ENCODE assay signal across 11 cellular contexts in the genomic region with DNA sequence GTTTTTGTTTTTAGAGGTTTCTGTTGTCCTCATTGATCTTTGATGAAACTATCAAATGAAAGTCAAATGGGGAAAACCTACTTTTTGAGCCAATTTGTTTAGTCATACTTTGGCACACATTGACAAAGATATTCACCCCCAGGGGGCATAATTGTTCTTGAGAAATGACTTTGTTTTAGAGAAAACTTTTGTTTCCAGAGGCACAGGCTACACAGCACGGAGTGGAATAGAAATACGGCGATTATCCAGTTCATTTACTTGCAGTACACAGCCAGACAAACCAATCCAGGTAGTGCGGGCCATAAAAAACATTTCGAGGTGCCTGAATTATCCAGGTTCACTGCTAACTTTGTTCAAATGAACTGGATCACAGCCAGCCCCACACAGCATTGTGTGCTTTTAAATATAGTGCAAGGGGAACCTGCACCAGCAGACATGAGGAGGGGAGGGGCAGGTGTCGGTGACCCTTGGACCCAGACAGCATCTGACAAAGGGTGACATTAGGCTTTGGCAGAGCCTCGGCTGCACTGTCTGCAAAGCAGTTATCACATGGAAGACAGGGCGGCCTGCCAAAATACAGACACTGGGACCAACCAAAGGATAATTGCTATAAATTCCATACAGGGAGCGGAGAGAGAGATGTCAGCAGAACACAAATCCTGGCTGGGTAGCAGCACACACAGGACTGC.
A peak's percentile ranks its signal among the peaks of the same experiment; 100 is the strongest.
DNase-seq lines count a peak whose midpoint lies in the region; ATAC-seq and TF ChIP-seq lines count a peak whose summit lies in the region.
"Had no signal": no experiment of that assay in that cellular context is flagged by ENCODE, and none has a peak within 500 bp of the region (broad histone marks: within the 10 kb centered on the region; RNA-seq: fewer than 3 reads in every experiment).

No MANE protein-coding gene starts in this region.

- no peak overlapping the region for H2AFZ ChIP-seq in OCI-LY3 (ENCODE audit: low read depth, low read length)

- H3K27ac ChIP-seq in A673 (ENCODE audit: low read depth, low read length, poor library complexity, severe bottlenecking), result no peak overlapping the region
- H3K27ac ChIP-seq in OCI-LY3 (ENCODE audit: low read length), result no peak overlapping the region

- H3K27me3 ChIP-seq in A673 (replicated peaks; ENCODE audit: insufficient read depth, low read depth, low read length, poor library complexity), result no peaks in the 10 kb centered on the region
- H3K27me3 ChIP-seq in OCI-LY3 (ENCODE audit: low read depth, low read length), result no peaks in the 10 kb centered on the region

- no peak overlapping the region for H3K9ac ChIP-seq in OCI-LY3 (ENCODE audit: low read length)

- H3K79me2 ChIP-seq in OCI-LY3 (ENCODE audit: low read length), result no peaks in the 10 kb centered on the region

- no peaks in the 10 kb centered on the region for H4K20me1 ChIP-seq in OCI-LY3 (ENCODE audit: insufficient read depth, low read length)

- ATAC-seq in HG02938 (IDR thresholded peaks at IDR 0.05; ENCODE audit: unreplicated experiment), result peak; percentile 46
- no peak for ATAC-seq in HG03520 (IDR thresholded peaks at IDR 0.05; ENCODE audit: unreplicated experiment)
- ATAC-seq: WTC11 had no signal

- H3K4me1 ChIP-seq in A673 (ENCODE audit: insufficient read depth, low read length, poor library complexity, severe bottlenecking), result no peaks in the 10 kb centered on the region
- peaks cover 49% of the 10 kb centered on the region for H3K4me1 ChIP-seq in OCI-LY3 (ENCODE audit: low read length)

- no peaks in the 10 kb centered on the region for H3K36me3 ChIP-seq in A673 (ENCODE audit: insufficient read depth, low read length, poor library complexity, severe bottlenecking)
- no peaks in the 10 kb centered on the region for H3K36me3 ChIP-seq in OCI-LY3 (replicated peaks; ENCODE audit: low read depth, low read length)

- no TSS peak for BruUV-seq in A673 (replicated peaks; lab: Mats Ljungman, UMichigan)

- CTCF ChIA-PET in A673 (lab: Charles Lee), result no interaction called here

- peak; percentile 21 for DNase-seq in A673 (ENCODE audit: low spot score)
- DNase-seq in glomerular endothelial cell (ENCODE audit: extremely low read depth, low read depth, low spot score), result peak; percentile 5
- no peak for DNase-seq in NCI-H128 (lab: John Stamatoyannopoulos, UW; ENCODE audit: unreplicated experiment)
- no peak for DNase-seq in stimulated activated naive CD4-positive, alpha-beta T cell treated with Interleukin-2 at 50 U/mL for 16 hours (lab: John Stamatoyannopoulos, UW)
- DNase-seq in superior temporal gyrus (ENCODE audit: extremely low spot score), result no peak
- DNase-seq: NCI-H510A; stimulated activated CD4-positive, alpha-beta T cell treated with anti-CD3 and anti-CD28 coated beads, Interleukin-12 subunit alpha, Interleukin-12 subunit beta, amount 100 ng/mL, for 4 hours had no signal

- H3K9me3 ChIP-seq in A673 (ENCODE audit: low read depth, low read length, poor library complexity, severe bottlenecking) (no peaks in the 10 kb centered on the region), OCI-LY3 (ENCODE audit: insufficient read depth, low read length) (no peaks in the 10 kb centered on the region)

- H3K4me3 ChIP-seq in A673 (ENCODE audit: low read depth, low read length, poor library complexity, severe bottlenecking) (no peak overlapping the region), OCI-LY3 (ENCODE audit: low read length) (0 out of 2 replicates have a peak overlapping the region, but pooled peaks have one; percentile 9)

- no peak; the same call in 1 of the 2 replicates for TF ChIP-seq CTCF in A673 (conservative IDR thresholded peaks at IDR 0.05; ENCODE audit: low read depth, low read length)
- TF ChIP-seq CTCF in OCI-LY3 (IDR thresholded peaks at IDR 0.05; ENCODE audit: low read depth, low read length), result peak; percentile 53

- intact Hi-C loops in A673 (cut with micrococcal nuclease; ENCODE audit: unreplicated experiment), result no loop called here

- POLR2A ChIA-PET in A673 (lab: Charles Lee; ENCODE audit: low non-redundant PET), result no interaction called here

- peak overlapping the region; percentile 30 for H3K4me2 ChIP-seq in OCI-LY3 (ENCODE audit: low read length)

Comparison
In these comparisons a context has a peak if more than half of its experiments do, and no peak if none do; other contexts are left out.
1. DNase-seq: peak in A673 (single experiment) and glomerular endothelial cell (single experiment); none in NCI-H128 (single experiment), stimulated activated naive CD4-positive, alpha-beta T cell treated with Interleukin-2 at 50 U/mL for 16 hours (single experiment) and superior temporal gyrus (single experiment).